Comparison of ENCODE assay signal across 8 cellular contexts in the genomic region with DNA sequence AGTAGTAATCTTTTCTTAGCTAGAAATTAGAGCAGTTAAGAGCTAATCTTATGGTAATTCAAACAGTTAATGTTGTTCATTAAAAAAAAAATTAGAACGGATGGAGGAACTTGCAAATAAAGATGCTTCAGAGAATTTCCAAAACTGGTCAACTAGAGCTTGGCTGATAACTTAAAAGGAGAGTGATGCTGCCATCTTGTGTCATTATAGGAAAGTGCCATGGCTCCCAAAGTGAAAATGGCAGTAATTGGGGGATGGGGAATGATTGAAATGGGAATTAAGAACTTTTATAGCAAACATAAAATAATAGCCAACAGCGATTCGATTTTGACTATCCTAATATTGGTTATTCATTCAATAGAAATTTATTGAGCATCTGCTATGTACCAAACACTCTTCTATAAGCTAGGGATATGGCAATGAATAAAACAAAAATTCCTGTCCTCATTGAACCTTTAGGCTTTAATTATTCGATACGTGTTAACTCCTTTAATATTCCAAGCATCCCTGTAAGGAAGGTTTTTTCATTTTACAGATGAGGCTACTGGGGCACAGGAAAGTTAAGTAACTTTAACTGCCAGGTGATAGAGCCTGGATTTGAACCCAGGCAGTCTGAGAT. TPM values are rescaled to one million over a fixed set of nuclear protein-coding genes. Genes with fewer than 3 reads are reported as not detected.
DNase-seq lines count a peak whose midpoint lies in the region; ATAC-seq and TF ChIP-seq lines count a peak whose summit lies in the region.

No MANE protein-coding gene starts in this region.

- intact Hi-C loops in Caco-2 (cut with micrococcal nuclease; ENCODE audit: unreplicated experiment): loop anchor here (2.0 kb wide), 1 partner anchor 124 kb away; no protein-coding TSS in a partner anchor
- intact Hi-C loops in HCT116 (cut with micrococcal nuclease): loop anchor here (1.0 to 5.0 kb wide), 6 partner anchors 122 to 1443 kb away; no protein-coding TSS in a partner anchor

- RAD21 ChIA-PET in HCT116 (lab: Charles Lee; ENCODE audit: low non-redundant PET in 1 of 2, low total read pairs in 2 of 2, uncharacterized antibody in 2 of 2, unreplicated experiment in 2 of 2): interaction anchor here (0.6 to 1.7 kb wide), 5 partner anchors 104 to 1320 kb away, joined by 3 to 4 read pairs (median 3); no protein-coding TSS in a partner anchor

- H3K4me3 ChIP-seq in Caco-2 (ENCODE audit: low read depth, low read length) (no peak overlapping the region), HCT116 (replicated peaks in 1 of 2; ENCODE audit: low read depth in 1 of 2, low read length in 2 of 2) (no peak overlapping the region), liver (ENCODE audit: low read depth in 1 of 3, low read length in 3 of 3) (no peak overlapping the region)

- H3K27ac Mint-ChIP-seq in Caco-2 (ENCODE audit: unreplicated experiment): no peak overlapping the region
- no peak overlapping the region for H3K27ac Mint-ChIP-seq in T-helper 17 cell

- no peak overlapping the region for H3K4me2 ChIP-seq in HCT116 (ENCODE audit: low read length)

- H3K27me3 Mint-ChIP-seq in Caco-2 (ENCODE audit: insufficient read depth, unreplicated experiment): no peaks in the 10 kb centered on the region
- H3K27me3 Mint-ChIP-seq in T-helper 17 cell: peaks cover 18% of the 10 kb centered on the region

- ATAC-seq in HCT116: peak; percentile 76
- no peak for ATAC-seq in GM18519 (IDR thresholded peaks at IDR 0.05; ENCODE audit: low FRiP score, unreplicated experiment)
- no peak for ATAC-seq in T-helper 17 cell
- no peak for ATAC-seq in GM18502 (IDR thresholded peaks at IDR 0.05; ENCODE audit: poor library complexity, unreplicated experiment)

- 16% methylated on average over 5 of the region's 5 CpGs for WGBS in liver

- POLR2A ChIA-PET in Caco-2 (lab: Charles Lee): no interaction called here
- POLR2A ChIA-PET in HCT116 (lab: Charles Lee): no interaction called here

- H3K4me1 ChIP-seq in Caco-2 (peaks cover 1% of the 10 kb centered on the region; the same call in 1 of the 2 replicates), HCT116 (ENCODE audit: control insufficient read depth in 1 of 2, insufficient read depth in 2 of 2, low read length in 2 of 2) (peaks cover 0 to 5% of the 10 kb centered on the region in 2 experiments; a peak in 2 of 4 replicates), liver (ENCODE audit: control insufficient read depth in 4 of 4, insufficient read depth in 4 of 4, low read length in 3 of 4) (peaks cover 2 to 17% (median 7%) of the 10 kb centered on the region in 4 donors)

- H3K27ac ChIP-seq in HCT116 (ENCODE audit: low read depth, low read length) (no peak overlapping the region), liver (ENCODE audit: low read depth in 1 of 2, low read length in 2 of 2) (no peak overlapping the region)

- CTCF ChIA-PET in Caco-2 (lab: Charles Lee): interaction anchor here (0.6 to 1.1 kb wide), 3 partner anchors 105 to 176 kb away, joined by 3 to 6 read pairs (median 3); no protein-coding TSS in a partner anchor
- CTCF ChIA-PET in HCT116 (lab: Charles Lee): interaction anchor here (0.5 to 3.2 kb wide), 16 partner anchors 23 to 1640 kb away, joined by 3 to 23 read pairs (median 6); no protein-coding TSS in a partner anchor

- H3K9me3 ChIP-seq in Caco-2: no peaks in the 10 kb centered on the region
- no peaks in the 10 kb centered on the region for H3K9me3 ChIP-seq in HCT116 (ENCODE audit: control insufficient read depth in 1 of 2, insufficient read depth in 1 of 2, low read depth in 1 of 2, low read length in 2 of 2)
- H3K9me3 ChIP-seq in liver (ENCODE audit: control insufficient read depth in 4 of 4, low read length in 3 of 4): no peaks in the 10 kb centered on the region
- H3K9me3 ChIP-seq in T-helper 17 cell (ENCODE audit: control insufficient read depth, low read length, poor library complexity, severe bottlenecking): no peaks in the 10 kb centered on the region

- BruUV-seq in Caco-2 (replicated peaks; lab: Mats Ljungman, UMichigan) (no TSS peak), HCT116 (replicated peaks; lab: Mats Ljungman, UMichigan) (no TSS peak)

- no peaks in the 10 kb centered on the region for H4K20me1 ChIP-seq in HCT116 (ENCODE audit: insufficient read depth)

- H3K27me3 ChIP-seq in Caco-2 (replicated peaks; ENCODE audit: control insufficient read depth, insufficient read depth, low read length) (no peaks in the 10 kb centered on the region), HCT116 (ENCODE audit: insufficient read depth, low read length) (no peaks in the 10 kb centered on the region), liver (ENCODE audit: control insufficient read depth in 4 of 4, insufficient read depth in 4 of 4, low read length in 3 of 4) (no peaks in the 10 kb centered on the region)

- H3K36me3 ChIP-seq in Caco-2 (ENCODE audit: control insufficient read depth, insufficient read depth, low read length) (no peaks in the 10 kb centered on the region), HCT116 (ENCODE audit: control insufficient read depth in 1 of 2, insufficient read depth in 2 of 2, low read length in 2 of 2) (no peaks in the 10 kb centered on the region), liver (ENCODE audit: control insufficient read depth in 4 of 4, insufficient read depth in 3 of 4, low read depth in 1 of 4, low read length in 3 of 4) (no peaks in the 10 kb centered on the region)

- peak; percentile 51 to 61 for TF ChIP-seq CTCF in Caco-2 (IDR thresholded peaks at IDR 0.05; ENCODE audit: insufficient read depth in 1 of 2, low read depth in 1 of 2, low read length in 1 of 2, severe bottlenecking in 1 of 2, unreplicated experiment in 1 of 2)
- peak; percentile 68 to 90 (median 70); a peak in 5 of 6 replicates for TF ChIP-seq CTCF in HCT116 (IDR thresholded peaks at IDR 0.05 in 2 of 3, conservative IDR thresholded peaks at IDR 0.05 in 1 of 3; ENCODE audit: borderline replicate concordance in 1 of 3, insufficient read depth in 1 of 3, low read depth in 2 of 3, low read length in 2 of 3)
- peak; percentile 97 for TF ChIP-seq CTCF in liver (IDR thresholded peaks at IDR 0.05; ENCODE audit: low read depth, low read length, missing input control)

- no peaks in the 10 kb centered on the region for H3K9me3 Mint-ChIP-seq in Caco-2 (ENCODE audit: unreplicated experiment)

- H3K9ac ChIP-seq in HCT116 (ENCODE audit: low read length): no peak overlapping the region
- no peak overlapping the region for H3K9ac ChIP-seq in liver (ENCODE audit: low read depth in 1 of 2, low read length in 2 of 2)

- no peaks in the 10 kb centered on the region for H3K79me2 ChIP-seq in HCT116 (ENCODE audit: insufficient read depth, low read length)

- H3K4me3 Mint-ChIP-seq in Caco-2 (ENCODE audit: unreplicated experiment): no peak overlapping the region
- H3K4me3 Mint-ChIP-seq in T-helper 17 cell: no peak overlapping the region

- peak overlapping the region; percentile 51 for H2AFZ ChIP-seq in HCT116 (ENCODE audit: low read depth, low read length, poor library complexity, severe bottlenecking)

- peaks cover 5% of the 10 kb centered on the region for H3K36me3 Mint-ChIP-seq in Caco-2 (ENCODE audit: insufficient read depth, unreplicated experiment)
- no peaks in the 10 kb centered on the region for H3K36me3 Mint-ChIP-seq in T-helper 17 cell (ENCODE audit: low read depth)

- TF ChIP-seq RAD21 in HCT116 (IDR thresholded peaks at IDR 0.05; ENCODE audit: low read depth): peak; percentile 90
- peak; percentile 99 for TF ChIP-seq RAD21 in liver (IDR thresholded peaks at IDR 0.05)

- no peaks in the 10 kb centered on the region for H3K9me2 ChIP-seq in HCT116 (ENCODE audit: insufficient read depth)

- DNase-seq in Caco-2: peak in 1 of 2 experiments; percentile 52
- DNase-seq in HCT116 (ENCODE audit: low read depth, low spot score): peak; percentile 39
- DNase-seq in NCI-H82 (lab: John Stamatoyannopoulos, UW): peak; percentile 78
- peak; percentile 58 for DNase-seq in cerebellum (ENCODE audit: low spot score)
- no peak for DNase-seq in T-helper 17 cell

- no peak for TF ChIP-seq POLR2A in HCT116 (IDR thresholded peaks at IDR 0.05; ENCODE audit: borderline replicate concordance, extremely low read depth, insufficient read depth, insufficient read length)

- H3K4me1 Mint-ChIP-seq in Caco-2 (ENCODE audit: low read depth, unreplicated experiment): peaks cover 11% of the 10 kb centered on the region
- no peaks in the 10 kb centered on the region for H3K4me1 Mint-ChIP-seq in T-helper 17 cell

TF ChIP-seq in HCT116, 20 proteins besides CTCF, POLR2A, EP300 and RAD21 (continues in another document):
- TF ChIP-seq SRF (IDR thresholded peaks at IDR 0.05; ENCODE audit: low read depth) (0 out of 2 replicates have a peak, but pooled peaks have one; percentile 17), SP1 (IDR thresholded peaks at IDR 0.05; ENCODE audit: low read depth) (no peak)

TF ChIP-seq in liver, 16 proteins besides CTCF, POLR2A, EP300 and RAD21 (continues in another document):
- TF ChIP-seq TAF1 (conservative IDR thresholded peaks at IDR 0.05) (no peak), EGR1 (IDR thresholded peaks at IDR 0.05; ENCODE audit: low read depth in 2 of 2) (peak in 1 of 2 donors; percentile 19), NR2F2 (IDR thresholded peaks at IDR 0.05) (no peak), GABPA (IDR thresholded peaks at IDR 0.05 in 1 of 2, conservative IDR thresholded peaks at IDR 0.05 in 1 of 2) (no peak), HNF4G (IDR thresholded peaks at IDR 0.05) (no peak)
- TF ChIP-seq, protein P1, sequence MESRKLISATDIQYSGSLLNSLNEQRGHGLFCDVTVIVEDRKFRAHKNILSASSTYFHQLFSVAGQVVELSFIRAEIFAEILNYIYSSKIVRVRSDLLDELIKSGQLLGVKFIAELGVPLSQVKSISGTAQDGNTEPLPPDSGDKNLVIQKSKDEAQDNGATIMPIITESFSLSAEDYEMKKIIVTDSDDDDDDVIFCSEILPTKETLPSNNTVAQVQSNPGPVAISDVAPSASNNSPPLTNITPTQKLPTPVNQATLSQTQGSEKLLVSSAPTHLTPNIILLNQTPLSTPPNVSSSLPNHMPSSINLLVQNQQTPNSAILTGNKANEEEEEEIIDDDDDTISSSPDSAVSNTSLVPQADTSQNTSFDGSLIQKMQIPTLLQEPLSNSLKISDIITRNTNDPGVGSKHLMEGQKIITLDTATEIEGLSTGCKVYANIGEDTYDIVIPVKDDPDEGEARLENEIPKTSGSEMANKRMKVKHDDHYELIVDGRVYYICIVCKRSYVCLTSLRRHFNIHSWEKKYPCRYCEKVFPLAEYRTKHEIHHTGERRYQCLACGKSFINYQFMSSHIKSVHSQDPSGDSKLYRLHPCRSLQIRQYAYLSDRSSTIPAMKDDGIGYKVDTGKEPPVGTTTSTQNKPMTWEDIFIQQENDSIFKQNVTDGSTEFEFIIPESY (IDR thresholded peaks at IDR 0.05): no peak

RNA-seq across cellular contexts. Expression of a gene that starts 5.7 kb away (rescaled TPM):
- total RNA-seq in Caco-2 (2022) (39.2 and 41.0 TPM in 2 replicates), HCT116 (2021; ENCODE audit: unreplicated experiment) (3.4 TPM), cerebellum (64.6 TPM), liver (10 to 100 TPM; 63.9 to 91.2 TPM), T-helper 17 cell (under 1 TPM in 1 of 2 donors, not detected in 1; 0.52 TPM)
- polyA plus RNA-seq in HCT116 (2012): 1.9 and 2.1 TPM in 2 replicates
- 10 to 100 TPM; 46.1 to 71.3 TPM for polyA plus RNA-seq in liver

Comparison
In these comparisons a context has a peak if more than half of its experiments do, and no peak if none do; other contexts are left out.
1. DNase-seq: peak in HCT116 (single experiment), NCI-H82 (single experiment) and cerebellum (single experiment); none in T-helper 17 cell (0 of 3).
2. Peak in every context shown above with its lines, with median percentiles within 50 percentile points of each other: CTCF ChIP-seq.